In the genomic region with DNA sequence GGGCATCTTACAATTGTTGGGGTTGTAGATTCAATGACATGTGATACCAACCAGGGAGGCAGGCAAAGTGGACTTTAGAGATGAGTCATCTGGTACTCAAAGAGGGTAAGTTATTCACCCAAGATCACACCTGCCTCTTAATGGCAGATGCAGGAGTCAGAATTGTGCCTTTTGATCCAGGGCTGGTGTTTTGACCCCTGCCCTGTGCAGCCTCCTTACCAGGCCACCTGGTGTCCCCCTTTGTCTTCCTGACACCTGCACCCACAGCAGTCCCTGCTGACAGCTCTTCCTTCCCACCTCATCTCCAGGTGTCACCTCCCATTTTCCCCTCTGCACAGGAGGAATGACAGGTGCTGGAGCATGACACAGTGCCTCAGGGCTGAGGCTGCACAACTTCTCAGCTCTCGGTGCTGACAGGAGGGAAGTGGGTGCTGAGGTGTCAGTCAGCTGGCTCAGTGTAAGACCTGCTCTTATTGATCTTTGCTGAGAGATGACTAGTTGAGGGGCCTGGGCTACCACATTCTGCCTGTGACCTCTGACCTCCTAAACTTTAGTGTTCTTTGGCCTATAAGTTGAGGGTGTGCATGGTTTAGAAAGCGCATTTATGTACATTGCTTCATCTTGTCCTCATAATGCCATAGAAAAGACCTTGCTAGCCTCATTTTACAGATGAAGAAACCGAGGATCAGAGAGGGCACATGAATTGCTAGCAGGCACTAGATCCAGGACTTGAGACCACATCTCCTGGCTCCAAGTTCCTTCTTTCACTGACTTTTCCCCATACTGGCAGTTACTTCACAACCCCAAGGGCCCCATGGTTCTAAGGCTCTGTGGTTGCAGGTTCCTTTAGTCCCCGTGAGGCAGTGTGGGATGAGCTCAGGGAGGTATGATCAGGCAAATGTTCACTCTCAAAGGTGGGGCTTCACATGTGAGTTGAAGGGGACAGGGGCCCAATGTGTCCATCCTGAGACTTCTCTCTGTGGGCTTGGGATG, we compare ENCODE assay signal across 8 cellular contexts. TPM values are rescaled to one million over a fixed set of nuclear protein-coding genes. Genes with fewer than 3 reads are reported as not detected.
DNase-seq lines count a peak whose midpoint lies in the region; ATAC-seq, FAIRE-seq and TF ChIP-seq lines count a peak whose summit lies in the region.

No MANE protein-coding gene starts in this region.

- DNase-seq in NCI-H1436 (lab: John Stamatoyannopoulos, UW) (peak; percentile 34), left kidney (ENCODE audit: low read depth, low spot score) (peak; percentile 24), pancreas (no peak), endothelial cell (ENCODE audit: low spot score) (no peak), activated gamma-delta T cell treated with Interleukin-2 at 50 U/mL for 16 hours (no peak)
- DNase-seq in activated CD4-positive, alpha-beta T cell treated with anti-CD3 and anti-CD28 coated beads, Interleukin-2, amount 10 ng/mL, durations not matched to agents 24 days and 14 days, result no peak

- H3K4me1 Mint-ChIP-seq in endothelial cell (ENCODE audit: unreplicated experiment), result no peaks in the 10 kb centered on the region
- H3K4me1 Mint-ChIP-seq in activated CD4-positive, alpha-beta T cell treated with anti-CD3 and anti-CD28 coated beads, Interleukin-2, amount 10 ng/mL, durations not matched to agents 24 days and 14 days, result no peaks in the 10 kb centered on the region

- no peaks in the 10 kb centered on the region for H3K36me3 Mint-ChIP-seq in endothelial cell (ENCODE audit: low read depth, unreplicated experiment)
- H3K36me3 Mint-ChIP-seq in activated CD4-positive, alpha-beta T cell treated with anti-CD3 and anti-CD28 coated beads, Interleukin-2, amount 10 ng/mL, durations not matched to agents 24 days and 14 days (ENCODE audit: low read depth), result no peaks in the 10 kb centered on the region

- intact Hi-C loops in pancreas (cut with DNase I), result no loop called here
- intact Hi-C loops in activated CD4-positive, alpha-beta T cell treated with anti-CD3 and anti-CD28 coated beads, Interleukin-2, amount 10 ng/mL, durations not matched to agents 24 days and 14 days (cut with micrococcal nuclease), result no loop called here

- H3K4me1 ChIP-seq in pancreas, result no peaks in the 10 kb centered on the region

- 74 to 80% methylated on average over 4 of the region's 4 CpGs for WGBS in pancreas, 2 donors

- H3K27me3 ChIP-seq in pancreas, result no peaks in the 10 kb centered on the region

- no peak overlapping the region for H3K27ac ChIP-seq in pancreas

- H3K4me3 Mint-ChIP-seq in endothelial cell (ENCODE audit: unreplicated experiment), result no peak overlapping the region
- no peak overlapping the region for H3K4me3 Mint-ChIP-seq in activated CD4-positive, alpha-beta T cell treated with anti-CD3 and anti-CD28 coated beads, Interleukin-2, amount 10 ng/mL, durations not matched to agents 24 days and 14 days

- H3K4me3 ChIP-seq in pancreas, result no peak overlapping the region

- no peak for TF ChIP-seq CTCF in pancreas (IDR thresholded peaks at IDR 0.05)
- TF ChIP-seq CTCF in endothelial cell (IDR thresholded peaks at IDR 0.05; ENCODE audit: unreplicated experiment), result no peak

- no peak overlapping the region for H3K27ac Mint-ChIP-seq in endothelial cell (ENCODE audit: unreplicated experiment)
- no peak overlapping the region for H3K27ac Mint-ChIP-seq in activated CD4-positive, alpha-beta T cell treated with anti-CD3 and anti-CD28 coated beads, Interleukin-2, amount 10 ng/mL, durations not matched to agents 24 days and 14 days

- H3K9me3 ChIP-seq in pancreas, result no peaks in the 10 kb centered on the region

- H3K36me3 ChIP-seq in pancreas, result no peaks in the 10 kb centered on the region

- H3K9me3 Mint-ChIP-seq in endothelial cell (ENCODE audit: unreplicated experiment), result no peaks in the 10 kb centered on the region
- H3K9me3 Mint-ChIP-seq in activated CD4-positive, alpha-beta T cell treated with anti-CD3 and anti-CD28 coated beads, Interleukin-2, amount 10 ng/mL, durations not matched to agents 24 days and 14 days, result no peaks in the 10 kb centered on the region

- ATAC-seq in GM18870 (IDR thresholded peaks at IDR 0.05; ENCODE audit: unreplicated experiment) (peak; percentile 80), HG02642 (IDR thresholded peaks at IDR 0.05; ENCODE audit: poor library complexity, unreplicated experiment) (peak; percentile 75), pancreas (no peak)

- FAIRE-seq in pancreas (lab: Jason Lieb, UNC), result no peak

- no peaks in the 10 kb centered on the region for H3K27me3 Mint-ChIP-seq in endothelial cell (ENCODE audit: unreplicated experiment)
- H3K27me3 Mint-ChIP-seq in activated CD4-positive, alpha-beta T cell treated with anti-CD3 and anti-CD28 coated beads, Interleukin-2, amount 10 ng/mL, durations not matched to agents 24 days and 14 days, result peaks cover 10% of the 10 kb centered on the region

RNA-seq across cellular contexts. Expression of a gene that starts 31.3 kb away (rescaled TPM):
- total RNA-seq in pancreas (under 1 TPM in 4 of 6 donors, not detected in 2; 0.06 to 0.12 (median 0.09) TPM), endothelial cell (ENCODE audit: unreplicated experiment) (0.31 TPM)
- polyA plus RNA-seq in pancreas, result under 1 TPM; 0.02 to 0.04 TPM
- total RNA-seq in activated CD4-positive, alpha-beta T cell treated with anti-CD3 and anti-CD28 coated beads, Interleukin-2, amount 10 ng/mL, durations not matched to agents 24 days and 14 days, result not detected in 2 replicates

Comparison
In these comparisons a context has a peak if more than half of its experiments do, and no peak if none do; other contexts are left out.
1. ATAC-seq: peak in GM18870 (single experiment) and HG02642 (single experiment); none in pancreas (0 of 4).
2. DNase-seq: peak in NCI-H1436 (single experiment) and left kidney (single experiment); none in pancreas (0 of 6), endothelial cell (single experiment), activated gamma-delta T cell treated with Interleukin-2 at 50 U/mL for 16 hours (single experiment) and activated CD4-positive, alpha-beta T cell treated with anti-CD3 and anti-CD28 coated beads, Interleukin-2, amount 10 ng/mL, durations not matched to agents 24 days and 14 days (single experiment).